ENCODE assay signal across 19 cellular contexts in the genomic region with DNA sequence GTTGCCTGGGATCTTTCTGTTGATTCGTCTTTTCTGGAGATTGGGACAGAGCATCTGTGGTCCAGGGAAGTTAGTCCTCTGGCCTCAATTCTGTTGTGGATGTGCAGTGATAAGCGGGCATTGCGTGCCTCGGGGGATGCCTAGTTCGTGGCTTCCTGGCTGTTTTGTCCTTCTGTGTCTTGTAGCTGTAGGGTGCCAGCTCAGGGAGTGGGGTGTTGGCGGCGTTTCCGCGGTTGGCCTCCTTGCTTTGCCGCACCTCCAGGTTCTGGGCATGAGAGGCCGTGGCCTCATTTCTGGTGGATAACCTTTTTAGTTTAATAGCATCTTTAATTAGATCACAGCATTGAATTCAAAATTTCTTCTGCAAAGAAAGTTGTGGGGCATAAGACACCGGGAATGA. TPM values are rescaled to one million over a fixed set of nuclear protein-coding genes. Genes with fewer than 3 reads are reported as not detected.
A peak's percentile ranks its signal among the peaks of the same experiment; 100 is the strongest.
DNase-seq lines count a peak whose midpoint lies in the region; ATAC-seq and TF ChIP-seq lines count a peak whose summit lies in the region.
"Had no signal": no experiment of that assay in that cellular context is flagged by ENCODE, and none has a peak within 500 bp of the region (broad histone marks: within the 10 kb centered on the region; RNA-seq: fewer than 3 reads in every experiment).

No MANE protein-coding gene starts in this region.

- POLR2A ChIA-PET in CD8-positive, alpha-beta T cell (lab: Charles Lee), result interaction anchor here (1.0 to 2.8 kb wide), 2 partner anchors 29 kb away, joined by 3 to 26 read pairs; a partner anchor contains a TSS
- POLR2A ChIA-PET in activated B cell treated with CpG ODN at 0.5 μM for 24 hours (lab: Charles Lee), result interaction anchor here (0.6 to 2.7 kb wide), 4 partner anchors 29 to 312 kb away, joined by 3 to 49 read pairs (median 8); a partner anchor contains a TSS

- peak overlapping the region; percentile 85; the same call in 1 of the 2 replicates for H3K27ac ChIP-seq in 22Rv1
- no peak overlapping the region for H3K27ac ChIP-seq in CD8-positive, alpha-beta T cell (ENCODE audit: low read depth, low read length)
- H3K27ac ChIP-seq: tibial artery had no signal

- TF ChIP-seq CTCF in 22Rv1 (IDR thresholded peaks at IDR 0.05) (no peak), activated B cell treated with CpG ODN at 0.5 μM for 24 hours (IDR thresholded peaks at IDR 0.05) (no peak), mesothelial cell of epicardium (IDR thresholded peaks at IDR 0.05; ENCODE audit: unreplicated experiment) (no peak)
- TF ChIP-seq CTCF in CD8-positive, alpha-beta T cell (IDR thresholded peaks at IDR 0.05), result no peak

- CTCF ChIA-PET in CD8-positive, alpha-beta T cell (lab: Charles Lee), result interaction anchor here (0.9 to 1.3 kb wide), 3 partner anchors 8 to 346 kb away, joined by 3 read pairs; no protein-coding TSS in a partner anchor
- CTCF ChIA-PET in activated B cell treated with CpG ODN at 0.5 μM for 24 hours (lab: Charles Lee), result interaction anchor here (3.4 kb wide), 1 partner anchor 29 kb away, joined by 16 read pairs; a partner anchor contains a TSS

- H3K9me3 ChIP-seq in CD8-positive, alpha-beta T cell (ENCODE audit: low read length), result no peaks in the 10 kb centered on the region
- H3K9me3 ChIP-seq: tibial artery had no signal

- DNase-seq in CD8-positive, alpha-beta T cell, result no peak
- DNase-seq in activated B cell treated with CpG ODN at 0.5 μM for 24 hours (no peak), mesothelial cell of epicardium (ENCODE audit: low spot score in 2 of 2, unreplicated experiment in 2 of 2) (no peak), SHP77 (lab: John Stamatoyannopoulos, UW) (no peak), OCI-M1 (lab: John Stamatoyannopoulos, UW) (no peak), activated gamma-delta T cell treated with Interleukin-2 at 50 U/mL for 16 hours (no peak)
- DNase-seq: activated CD4-positive, alpha-beta T cell treated with anti-CD3 and anti-CD28 coated beads for 36 hours; aorta; effector memory CD4-positive, alpha-beta T cell; Kasumi-1; mesendoderm; NCI-H1092 treated with DMSO at 0.1 percent for 48 hours; NCI-H2029 treated with DMSO at 0.1 percent for 48 hours; NCI-H510A; small intestine; tibial artery had no signal

- H3K4me3 Mint-ChIP-seq in CD8-positive, alpha-beta T cell, result peak overlapping the region; percentile 17
- H3K4me3 Mint-ChIP-seq in activated B cell treated with CpG ODN at 0.5 μM for 24 hours (peak overlapping the region; percentile 28), mesothelial cell of epicardium (peak overlapping the region; percentile 54)

- ATAC-seq in CD8-positive, alpha-beta T cell, result no peak
- ATAC-seq in activated B cell treated with CpG ODN at 0.5 μM for 24 hours (ENCODE audit: low read depth) (no peak), GM19397 (IDR thresholded peaks at IDR 0.05; ENCODE audit: unreplicated experiment) (no peak)
- ATAC-seq: activated CD4-positive, alpha-beta T cell treated with anti-CD3 and anti-CD28 coated beads for 36 hours had no signal

- no peaks in the 10 kb centered on the region for H3K27me3 ChIP-seq in CD8-positive, alpha-beta T cell (ENCODE audit: insufficient read depth, low read length)
- H3K27me3 ChIP-seq: tibial artery had no signal

- intact Hi-C loops in CD8-positive, alpha-beta T cell (cut with DNase I, micrococcal nuclease), result no loop called here
- intact Hi-C loops in activated B cell treated with CpG ODN at 0.5 μM for 24 hours (cut with micrococcal nuclease), result no loop called here

- peaks cover 25% of the 10 kb centered on the region for H3K4me1 Mint-ChIP-seq in CD8-positive, alpha-beta T cell (ENCODE audit: low read depth)
- peaks cover 28% of the 10 kb centered on the region for H3K4me1 Mint-ChIP-seq in activated B cell treated with CpG ODN at 0.5 μM for 24 hours
- peaks cover 19% of the 10 kb centered on the region for H3K4me1 Mint-ChIP-seq in mesothelial cell of epicardium

- no peaks in the 10 kb centered on the region for H3K27me3 Mint-ChIP-seq in CD8-positive, alpha-beta T cell (ENCODE audit: low read depth)
- no peaks in the 10 kb centered on the region for H3K27me3 Mint-ChIP-seq in activated B cell treated with CpG ODN at 0.5 μM for 24 hours
- H3K27me3 Mint-ChIP-seq in mesothelial cell of epicardium (ENCODE audit: low read depth), result no peaks in the 10 kb centered on the region
- H3K27me3 Mint-ChIP-seq: activated CD4-positive, alpha-beta T cell treated with anti-CD3 and anti-CD28 coated beads for 36 hours; stimulated activated naive CD8-positive, alpha-beta T cell treated with anti-CD3 and anti-CD28 coated beads, Interleukin-15, Interleukin-2, amounts not matched to agents 100 ng/mL and 50 ng/mL, for 24 hours had no signal

- no peaks in the 10 kb centered on the region for H3K9me3 Mint-ChIP-seq in CD8-positive, alpha-beta T cell
- H3K9me3 Mint-ChIP-seq in activated B cell treated with CpG ODN at 0.5 μM for 24 hours, result no peaks in the 10 kb centered on the region
- H3K9me3 Mint-ChIP-seq in mesothelial cell of epicardium, result no peaks in the 10 kb centered on the region
- H3K9me3 Mint-ChIP-seq: stimulated activated naive CD8-positive, alpha-beta T cell treated with anti-CD3 and anti-CD28 coated beads, Interleukin-15, Interleukin-2, amounts not matched to agents 100 ng/mL and 50 ng/mL, for 24 hours had no signal

- no peak overlapping the region for H3K4me3 ChIP-seq in CD8-positive, alpha-beta T cell (ENCODE audit: low read depth, low read length)
- H3K4me3 ChIP-seq: tibial artery had no signal

- peaks cover 15% of the 10 kb centered on the region for H3K4me1 ChIP-seq in CD8-positive, alpha-beta T cell (ENCODE audit: insufficient read depth, low read length)

- no peak overlapping the region for H3K27ac Mint-ChIP-seq in CD8-positive, alpha-beta T cell
- H3K27ac Mint-ChIP-seq in activated B cell treated with CpG ODN at 0.5 μM for 24 hours (peak overlapping the region; percentile 59), mesothelial cell of epicardium (no peak overlapping the region)
- H3K27ac Mint-ChIP-seq: activated CD4-positive, alpha-beta T cell treated with anti-CD3 and anti-CD28 coated beads for 36 hours; stimulated activated naive CD8-positive, alpha-beta T cell treated with anti-CD3 and anti-CD28 coated beads, Interleukin-15, Interleukin-2, amounts not matched to agents 100 ng/mL and 50 ng/mL, for 24 hours had no signal

- H3K36me3 ChIP-seq in CD8-positive, alpha-beta T cell (ENCODE audit: insufficient read depth, low read length), result peaks cover 18% of the 10 kb centered on the region

- H3K36me3 Mint-ChIP-seq in CD8-positive, alpha-beta T cell, result peaks cover 38% of the 10 kb centered on the region
- H3K36me3 Mint-ChIP-seq in activated B cell treated with CpG ODN at 0.5 μM for 24 hours (ENCODE audit: low read depth), result peaks cover 55% of the 10 kb centered on the region
- H3K36me3 Mint-ChIP-seq in mesothelial cell of epicardium, result peaks cover 23% of the 10 kb centered on the region

RNA-seq across cellular contexts. Expression of a gene that starts 1.4 kb away (rescaled TPM):
- 1 to 10 TPM; 1.4 to 2.8 TPM for total RNA-seq in CD8-positive, alpha-beta T cell
- total RNA-seq in activated B cell treated with CpG ODN at 0.5 μM for 24 hours (43.4 and 48.7 TPM in 2 replicates), mesothelial cell of epicardium (72.9 to 78.3 TPM (median 73.9 TPM) in 3 replicates)

RNA-seq across cellular contexts. Expression of a gene that starts 29.3 kb away (rescaled TPM):
- 100 to 1,000 TPM; 381 to 419 TPM for total RNA-seq in CD8-positive, alpha-beta T cell
- 157 and 201 TPM in 2 replicates for total RNA-seq in activated B cell treated with CpG ODN at 0.5 μM for 24 hours
- 162 to 182 TPM (median 162 TPM) in 3 replicates for total RNA-seq in mesothelial cell of epicardium

Comparison
In these comparisons a context has a peak if more than half of its experiments do, and no peak if none do; other contexts are left out.
1. RNA of a gene that starts 1.4 kb away (total RNA-seq): 72.9 to 78.3 TPM in mesothelial cell of epicardium and 43.4 to 48.7 TPM in activated B cell treated with CpG ODN at 0.5 μM for 24 hours; 1.4 to 2.8 TPM in CD8-positive, alpha-beta T cell; every median in the first group is over 10 times any median in the second.
2. Peak in every context shown above with its lines, with median percentiles within 50 percentile points of each other: H3K4me3 Mint-ChIP-seq.